ENCODE assay signal across 31 cellular contexts in the genomic region with DNA sequence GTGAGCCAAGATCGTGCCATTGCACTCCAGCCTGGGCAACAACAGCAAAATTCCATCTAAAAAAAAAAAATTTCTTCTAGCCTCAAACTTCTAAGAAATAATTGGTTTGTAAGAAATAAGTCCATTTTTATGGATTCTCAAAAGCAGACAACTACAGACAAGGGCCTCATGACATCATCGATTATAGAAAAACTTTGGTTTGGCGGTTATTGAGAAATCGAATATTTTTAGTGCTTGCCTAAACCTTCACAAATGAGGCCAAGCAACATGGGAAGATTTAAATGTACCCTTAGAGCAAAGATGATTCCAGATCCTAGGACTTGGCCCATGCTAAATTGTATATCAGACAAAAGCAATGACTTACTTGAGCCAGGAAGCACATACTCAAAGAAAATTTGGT. TPM values are rescaled to one million over a fixed set of nuclear protein-coding genes. Genes with fewer than 3 reads are reported as not detected.
"Had no signal": no experiment of that assay in that cellular context is flagged by ENCODE, and none has a peak within 500 bp of the region (broad histone marks: within the 10 kb centered on the region; RNA-seq: fewer than 3 reads in every experiment).

No MANE protein-coding gene starts in this region.

- H3K4me3 Mint-ChIP-seq: activated CD4-positive, alpha-beta memory T cell treated with anti-CD3 and anti-CD28 coated beads for 36 hours; activated CD4-positive, alpha-beta T cell treated with anti-CD3 and anti-CD28 coated beads for 36 hours; activated CD4-positive, alpha-beta T cell treated with anti-CD3 and anti-CD28 coated beads, Interleukin-2, amount 10 ng/mL, durations not matched to agents 24 days and 14 days; activated CD8-positive, alpha-beta memory T cell treated with anti-CD3 and anti-CD28 coated beads, Interleukin-2, amount 10 ng/mL, durations not matched to agents 7 days and 5 days; activated CD8-positive, alpha-beta T cell treated with anti-CD3 and anti-CD28 coated beads, Interleukin-2, amount 10 ng/mL, durations not matched to agents 7 days and 5 days; activated naive CD4-positive, alpha-beta T cell treated with anti-CD3 and anti-CD28 coated beads for 36 hours; activated naive CD4-positive, alpha-beta T cell treated with anti-CD3 and anti-CD28 coated beads, Interleukin-2, amount 50 U/mL, for 24 hours; activated naive CD8-positive, alpha-beta T cell treated with anti-CD3 and anti-CD28 coated beads for 36 hours; activated naive CD8-positive, alpha-beta T cell treated with anti-CD3 and anti-CD28 coated beads, Interleukin-2, amount 50 U/mL, for 24 hours; activated T-helper 1 cell treated with anti-CD3 and anti-CD28 coated beads, Interleukin-12 subunit alpha, Interleukin-12 subunit beta, Interleukin-2, Interleukin-4 antibody, amounts not matched to agents 30 ng/mL and 10 ng/mL and 1 ng/mL, durations not matched to agents 14 hours and 24 hours and 36 hours had no signal

- FAIRE-seq: colon, endometrium, endothelial cell of umbilical vein had no signal

- H3K4me1 Mint-ChIP-seq: activated CD4-positive, alpha-beta T cell treated with anti-CD3 and anti-CD28 coated beads for 36 hours; activated CD4-positive, alpha-beta T cell treated with anti-CD3 and anti-CD28 coated beads, Interleukin-2, amount 10 ng/mL, durations not matched to agents 24 days and 14 days; activated naive CD4-positive, alpha-beta T cell treated with anti-CD3 and anti-CD28 coated beads, Interleukin-2, amount 50 U/mL, for 24 hours; activated naive CD8-positive, alpha-beta T cell treated with anti-CD3 and anti-CD28 coated beads for 36 hours; activated naive CD8-positive, alpha-beta T cell treated with anti-CD3 and anti-CD28 coated beads, Interleukin-2, amount 50 U/mL, for 24 hours had no signal

- ATAC-seq: activated CD4-positive, alpha-beta T cell treated with anti-CD3 and anti-CD28 coated beads for 36 hours; activated CD8-positive, alpha-beta memory T cell treated with anti-CD3 and anti-CD28 coated beads, Interleukin-2, amount 10 ng/mL, durations not matched to agents 7 days and 5 days; activated CD8-positive, alpha-beta T cell treated with anti-CD3 and anti-CD28 coated beads, Interleukin-2, amount 10 ng/mL, durations not matched to agents 7 days and 5 days; activated naive CD8-positive, alpha-beta T cell treated with anti-CD3 and anti-CD28 coated beads, Interleukin-2, amount 50 U/mL, for 24 hours; body of pancreas; gastroesophageal sphincter had no signal

- H3K4me1 ChIP-seq: adrenal gland, body of pancreas, gastroesophageal sphincter had no signal

- DNase-seq: activated CD4-positive, alpha-beta memory T cell treated with anti-CD3 and anti-CD28 coated beads for 36 hours; activated CD4-positive, alpha-beta T cell treated with anti-CD3 and anti-CD28 coated beads for 36 hours; activated CD4-positive, alpha-beta T cell treated with anti-CD3 and anti-CD28 coated beads, Interleukin-2, amount 10 ng/mL, durations not matched to agents 24 days and 14 days; activated CD4-positive, CD25-positive, alpha-beta regulatory T cell; activated CD4-positive, CD25-positive, alpha-beta regulatory T cell treated with anti-CD3 and anti-CD28 coated beads, Interleukin-2, amount 50 U/mL, for 72 hours; activated CD8-positive, alpha-beta memory T cell treated with anti-CD3 and anti-CD28 coated beads, Interleukin-2, amount 10 ng/mL, durations not matched to agents 7 days and 5 days; activated CD8-positive, alpha-beta memory T cell treated with anti-CD3 and anti-CD28 coated beads, Interleukin-2, amount 50 U/mL, for 4 hours; activated CD8-positive, alpha-beta T cell treated with anti-CD3 and anti-CD28 coated beads, Interleukin-2, amount 10 ng/mL, durations not matched to agents 7 days and 5 days; activated effector memory CD4-positive, alpha-beta T cell treated with anti-CD3 and anti-CD28 coated beads, Interleukin-2, amount 50 U/mL, for 16 hours; activated naive CD4-positive, alpha-beta T cell treated with anti-CD3 and anti-CD28 coated beads for 36 hours; activated naive CD8-positive, alpha-beta T cell treated with anti-CD3 and anti-CD28 coated beads for 36 hours; activated naive CD8-positive, alpha-beta T cell treated with anti-CD3 and anti-CD28 coated beads, Interleukin-2, amount 50 U/mL, for 24 hours; activated T-cell treated with anti-CD3 and anti-CD28 coated beads, Interleukin-2, amount 50 U/mL, for 1 hour; amygdala; body of pancreas; caudate nucleus; cortex of kidney; effector CD8-positive, alpha-beta T cell; esophagus squamous epithelium; foreskin melanocyte; hippocampal formation had no signal

- H3K27ac ChIP-seq: adrenal gland, body of pancreas, epithelial cell of prostate, gastroesophageal sphincter had no signal

- H3K36me3 ChIP-seq: adrenal gland had no signal

- H3K27ac Mint-ChIP-seq: activated CD4-positive, alpha-beta memory T cell treated with anti-CD3 and anti-CD28 coated beads for 36 hours; activated CD4-positive, alpha-beta T cell treated with anti-CD3 and anti-CD28 coated beads for 36 hours; activated CD4-positive, alpha-beta T cell treated with anti-CD3 and anti-CD28 coated beads, Interleukin-2, amount 10 ng/mL, durations not matched to agents 24 days and 14 days; activated naive CD4-positive, alpha-beta T cell treated with anti-CD3 and anti-CD28 coated beads for 36 hours; activated naive CD8-positive, alpha-beta T cell treated with anti-CD3 and anti-CD28 coated beads for 36 hours; activated naive CD8-positive, alpha-beta T cell treated with anti-CD3 and anti-CD28 coated beads, Interleukin-2, amount 50 U/mL, for 24 hours; activated T-helper 1 cell treated with anti-CD3 and anti-CD28 coated beads, Interleukin-12 subunit alpha, Interleukin-12 subunit beta, Interleukin-2, Interleukin-4 antibody, amounts not matched to agents 30 ng/mL and 10 ng/mL and 1 ng/mL, durations not matched to agents 14 hours and 24 hours and 36 hours; activated T-helper 2 cell treated with anti-CD3 and anti-CD28 coated beads, Interferon-gamma antibody, Interleukin-2, Interleukin-4, amounts not matched to agents 10 μg/mL and 5 μg/mL and 100 μg/mL, durations not matched to agents 14 hours and 24 hours and 36 hours had no signal

- H3K27me3 Mint-ChIP-seq: activated CD4-positive, alpha-beta memory T cell treated with anti-CD3 and anti-CD28 coated beads for 36 hours; activated CD4-positive, alpha-beta T cell treated with anti-CD3 and anti-CD28 coated beads for 36 hours; activated CD4-positive, alpha-beta T cell treated with anti-CD3 and anti-CD28 coated beads, Interleukin-2, amount 10 ng/mL, durations not matched to agents 24 days and 14 days; activated CD8-positive, alpha-beta memory T cell treated with anti-CD3 and anti-CD28 coated beads, Interleukin-2, amount 10 ng/mL, durations not matched to agents 7 days and 5 days; activated naive CD4-positive, alpha-beta T cell treated with anti-CD3 and anti-CD28 coated beads, Interleukin-2, amount 50 U/mL, for 24 hours; activated naive CD8-positive, alpha-beta T cell treated with anti-CD3 and anti-CD28 coated beads for 36 hours; activated naive CD8-positive, alpha-beta T cell treated with anti-CD3 and anti-CD28 coated beads, Interleukin-2, amount 50 U/mL, for 24 hours had no signal

- H3K9me3 ChIP-seq: adrenal gland, body of pancreas, esophagus squamous epithelium, gastroesophageal sphincter had no signal

- H3K27me3 ChIP-seq: adrenal gland, body of pancreas, esophagus squamous epithelium had no signal

- H3K4me3 ChIP-seq: adrenal gland, body of pancreas, esophagus squamous epithelium, gastroesophageal sphincter had no signal

RNA-seq across cellular contexts. Expression of gene MX2, which starts 36.4 kb away (rescaled TPM):
- total RNA-seq: chondrocyte, endothelial cell of umbilical vein had no signal
